18 cellular contexts compared by ENCODE assay signal in the genomic region with DNA sequence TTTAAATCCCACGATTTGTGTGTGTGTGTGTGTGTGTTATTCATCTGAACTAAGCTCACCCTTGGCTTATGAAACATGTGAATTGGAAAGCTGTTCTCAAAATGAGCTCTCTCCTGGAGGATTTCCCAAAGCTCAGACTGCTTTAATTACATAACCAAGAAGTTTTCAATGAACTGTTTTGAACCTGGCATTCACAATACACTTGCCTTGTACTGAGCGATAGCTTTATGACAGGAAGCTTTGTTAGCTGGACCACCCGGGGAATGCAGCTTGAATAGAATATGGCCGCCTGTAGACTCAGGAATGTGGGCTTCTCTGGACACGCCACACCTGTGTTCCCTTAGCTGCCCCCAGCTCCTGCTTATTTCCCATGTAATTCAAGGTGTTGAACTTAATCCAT.
A peak's percentile ranks its signal among the peaks of the same experiment; 100 is the strongest.
DNase-seq lines count a peak whose midpoint lies in the region; ATAC-seq, FAIRE-seq and TF ChIP-seq lines count a peak whose summit lies in the region.
"Had no signal": no experiment of that assay in that cellular context is flagged by ENCODE, and none has a peak within 500 bp of the region (broad histone marks: within the 10 kb centered on the region; RNA-seq: fewer than 3 reads in every experiment).

No MANE protein-coding gene starts in this region.

- peaks cover 3% of the 10 kb centered on the region for H3K27me3 Mint-ChIP-seq in nephron (ENCODE audit: low read depth)
- peaks cover 0 to 14% of the 10 kb centered on the region in 2 donors for H3K27me3 Mint-ChIP-seq in natural killer cell treated with Interleukin-12 subunit alpha and Interleukin-12 subunit beta and Interleukin-15 and Interleukin-18, amount 100 ng/mL, for 72 hours

- ATAC-seq in natural killer cell treated with Interleukin-12 subunit alpha and Interleukin-12 subunit beta and Interleukin-15 and Interleukin-18, amount 100 ng/mL, for 72 hours = no peak
- ATAC-seq: right lobe of liver had no signal

- peaks cover 9% of the 10 kb centered on the region for H3K9me3 Mint-ChIP-seq in nephron
- H3K9me3 Mint-ChIP-seq in natural killer cell treated with Interleukin-12 subunit alpha and Interleukin-12 subunit beta and Interleukin-15 and Interleukin-18, amount 100 ng/mL, for 72 hours = peaks cover 3% of the 10 kb centered on the region

- no peak overlapping the region for H3K4me3 Mint-ChIP-seq in nephron
- no peak overlapping the region for H3K4me3 Mint-ChIP-seq in natural killer cell treated with Interleukin-12 subunit alpha and Interleukin-12 subunit beta and Interleukin-15 and Interleukin-18, amount 100 ng/mL, for 72 hours

- no peak for TF ChIP-seq CTCF in nephron (IDR thresholded peaks at IDR 0.05; ENCODE audit: unreplicated experiment in 3 of 3)

- H3K4me1 Mint-ChIP-seq in nephron = peaks cover 6% of the 10 kb centered on the region
- no peaks in the 10 kb centered on the region for H3K4me1 Mint-ChIP-seq in natural killer cell treated with Interleukin-12 subunit alpha and Interleukin-12 subunit beta and Interleukin-15 and Interleukin-18, amount 100 ng/mL, for 72 hours (ENCODE audit: low read depth in 2 of 2)

- H3K36me3 Mint-ChIP-seq in nephron (ENCODE audit: low read depth) = peaks cover 4% of the 10 kb centered on the region
- peaks cover 12% of the 10 kb centered on the region for H3K36me3 Mint-ChIP-seq in natural killer cell treated with Interleukin-12 subunit alpha and Interleukin-12 subunit beta and Interleukin-15 and Interleukin-18, amount 100 ng/mL, for 72 hours

- peak; percentile 20 for DNase-seq in Ammon's horn (ENCODE audit: low spot score)
- DNase-seq in MV-4-11 (lab: John Stamatoyannopoulos, UW) = peak; percentile 61
- DNase-seq in effector CD4-positive, alpha-beta T cell = no peak
- DNase-seq in NCI-H2081 (lab: John Stamatoyannopoulos, UW) = no peak
- no peak for DNase-seq in natural killer cell treated with Interleukin-12 subunit alpha and Interleukin-12 subunit beta and Interleukin-15 and Interleukin-18, amount 100 ng/mL, for 72 hours (ENCODE audit: low spot score)
- no peak for DNase-seq in GDM1 (lab: John Stamatoyannopoulos, UW)
- DNase-seq: adrenal gland; NCI-H2029 treated with DMSO at 0.1 percent for 48 hours; NCI-H510A; right lobe of liver; stimulated activated CD4-positive, alpha-beta T cell treated with anti-CD3 and anti-CD28 coated beads, Interleukin-2, amount 100 ng/mL, for 24 hours; T-helper 1 cell; WERI-Rb-1 had no signal

- FAIRE-seq in endometrium (lab: Jason Lieb, UNC) = peak; percentile 29
- FAIRE-seq: colon, G401.6, islet of Langerhans had no signal

- H3K27ac Mint-ChIP-seq in nephron = peak overlapping the region in 2 of 3 experiments; percentile 14 to 56
- H3K27ac Mint-ChIP-seq in natural killer cell treated with Interleukin-12 subunit alpha and Interleukin-12 subunit beta and Interleukin-15 and Interleukin-18, amount 100 ng/mL, for 72 hours = no peak overlapping the region

Comparison
In these comparisons a context has a peak if more than half of its experiments do, and no peak if none do; other contexts are left out.
1. DNase-seq: peak in Ammon's horn (single experiment) and MV-4-11 (single experiment); none in effector CD4-positive, alpha-beta T cell (single experiment), NCI-H2081 (0 of 2), natural killer cell treated with Interleukin-12 subunit alpha and Interleukin-12 subunit beta and Interleukin-15 and Interleukin-18, amount 100 ng/mL, for 72 hours (single experiment) and GDM1 (single experiment).
2. H3K27ac Mint-ChIP-seq: peak in nephron (2 of 3); none in natural killer cell treated with Interleukin-12 subunit alpha and Interleukin-12 subunit beta and Interleukin-15 and Interleukin-18, amount 100 ng/mL, for 72 hours (0 of 2).